Comparison of ENCODE assay signal across 12 cellular contexts in the genomic region with DNA sequence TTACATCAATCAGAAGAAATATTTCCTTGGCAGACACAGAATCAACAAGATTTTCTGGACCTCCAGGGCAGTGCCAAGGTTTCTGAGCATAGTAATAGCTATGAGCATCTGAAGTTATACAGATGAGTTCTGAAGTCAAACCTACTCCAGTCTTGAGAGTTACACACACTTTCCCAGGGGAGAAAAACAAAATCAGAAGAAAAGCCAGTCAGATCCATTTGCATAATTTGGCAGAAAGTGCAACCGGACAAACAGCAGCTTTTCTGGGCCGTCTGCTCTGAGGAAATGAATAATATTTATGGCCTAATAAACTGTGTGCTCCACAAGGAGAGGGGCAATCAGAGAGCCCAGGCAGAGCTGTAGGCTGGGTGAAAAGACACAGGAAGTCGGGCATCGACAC.
DNase-seq lines count a peak whose midpoint lies in the region; ATAC-seq and TF ChIP-seq lines count a peak whose summit lies in the region.
"Had no signal": no experiment of that assay in that cellular context is flagged by ENCODE, and none has a peak within 500 bp of the region (broad histone marks: within the 10 kb centered on the region; RNA-seq: fewer than 3 reads in every experiment).

No MANE protein-coding gene starts in this region.

- H2AFZ ChIP-seq in IMR-90 (replicated peaks; ENCODE audit: low read length, poor library complexity): no peak overlapping the region

- H3K36me3 Mint-ChIP-seq in activated T-cell treated with anti-CD3 and anti-CD28 coated beads, Interleukin-2, amount 50 U/mL, for 72 hours (ENCODE audit: insufficient read depth in 2 of 2): no peaks in the 10 kb centered on the region

- POLR2A ChIA-PET in IMR-90 (lab: Charles Lee; ENCODE audit: unreplicated experiment): no interaction called here

- peaks cover 52% of the 10 kb centered on the region for H3K9me1 ChIP-seq in IMR-90 (ENCODE audit: insufficient read depth, low read length)

- DNase-seq in IMR-90 (no peak), fibroblast of the aortic adventitia (ENCODE audit: low read depth) (peak; percentile 67), tibial artery (no peak), NCI-H510A treated with DMSO at 0.1 percent for 48 hours (lab: John Stamatoyannopoulos, UW) (no peak), T-helper 2 cell (no peak), T-helper 1 cell (no peak)
- no peak for DNase-seq in activated T-cell treated with anti-CD3 and anti-CD28 coated beads, Interleukin-2, amount 50 U/mL, for 72 hours
- DNase-seq: DMS153, MV-4-11, pancreas had no signal

- peak overlapping the region; percentile 93 for H3K23ac ChIP-seq in IMR-90 (ENCODE audit: low read depth, low read length)

- H3K27ac ChIP-seq in IMR-90 (ENCODE audit: insufficient read depth, low read length) (peak overlapping the region; percentile 75), tibial artery (peak overlapping the region; percentile 51 to 79)
- H3K27ac ChIP-seq: pancreas had no signal

- TF ChIP-seq RAD21 in IMR-90 (IDR thresholded peaks at IDR 0.05; ENCODE audit: low read length): no peak

- H3K27ac Mint-ChIP-seq in activated T-cell treated with anti-CD3 and anti-CD28 coated beads, Interleukin-2, amount 50 U/mL, for 72 hours: no peak overlapping the region
- H3K27ac Mint-ChIP-seq: activated T-helper 2 cell treated with anti-CD3 and anti-CD28 coated beads, Interferon-gamma antibody, Interleukin-2, Interleukin-4, amounts not matched to agents 10 μg/mL and 5 μg/mL and 100 μg/mL, durations not matched to agents 14 hours and 24 hours and 36 hours had no signal

- H3K9me3 Mint-ChIP-seq in activated T-cell treated with anti-CD3 and anti-CD28 coated beads, Interleukin-2, amount 50 U/mL, for 72 hours: no peaks in the 10 kb centered on the region
- H3K9me3 Mint-ChIP-seq: activated T-helper 2 cell treated with anti-CD3 and anti-CD28 coated beads, Interferon-gamma antibody, Interleukin-2, Interleukin-4, amounts not matched to agents 10 μg/mL and 5 μg/mL and 100 μg/mL, durations not matched to agents 14 hours and 24 hours and 36 hours had no signal

- no peaks in the 10 kb centered on the region for H3K9me3 ChIP-seq in IMR-90 (ENCODE audit: control insufficient read depth, insufficient read depth, low read length)
- H3K9me3 ChIP-seq in tibial artery: no peaks in the 10 kb centered on the region
- H3K9me3 ChIP-seq: pancreas had no signal

- TF ChIP-seq CTCF in IMR-90 (conservative IDR thresholded peaks at IDR 0.05; ENCODE audit: low read depth, low read length): no peak
- TF ChIP-seq CTCF in fibroblast of the aortic adventitia (IDR thresholded peaks at IDR 0.05; ENCODE audit: insufficient read depth, low read length): no peak
- no peak for TF ChIP-seq CTCF in tibial artery (IDR thresholded peaks at IDR 0.05)

- ATAC-seq in GM19324 (IDR thresholded peaks at IDR 0.05; ENCODE audit: low FRiP score, unreplicated experiment) (peak; percentile 35), IMR-90 (ENCODE audit: low read depth) (no peak)
- no peak for ATAC-seq in activated T-cell treated with anti-CD3 and anti-CD28 coated beads, Interleukin-2, amount 50 U/mL, for 72 hours (replicated peaks in 1 of 2)

- CTCF ChIA-PET in IMR-90 (lab: Yijun Ruan, JAX): interaction anchor here (1.1 to 1.2 kb wide), 2 partner anchors 10 to 139 kb away, joined by 3 read pairs; no protein-coding TSS in a partner anchor

- H3K36me3 ChIP-seq in IMR-90 (ENCODE audit: control insufficient read depth, insufficient read depth, low read length) (peaks cover 64% of the 10 kb centered on the region), tibial artery (peaks cover 36 to 61% (median 49%) of the 10 kb centered on the region in 3 donors)

- H3K4me1 ChIP-seq in IMR-90 (ENCODE audit: control insufficient read depth, insufficient read depth, low read length) (peaks cover 52% of the 10 kb centered on the region), tibial artery (peaks cover 0 to 63% (median 39%) of the 10 kb centered on the region in 4 donors)
- H3K4me1 ChIP-seq: pancreas had no signal

- H3K79me1 ChIP-seq in IMR-90 (ENCODE audit: low read depth in 1 of 2, low read length in 2 of 2): peaks cover 37 to 68% of the 10 kb centered on the region in 2 experiments

- H3K27me3 ChIP-seq in IMR-90 (ENCODE audit: control insufficient read depth, insufficient read depth, low read length) (no peaks in the 10 kb centered on the region), tibial artery (no peaks in the 10 kb centered on the region)
- H3K27me3 ChIP-seq: pancreas had no signal

- peak overlapping the region; percentile 12; the same call in 1 of the 2 replicates for H3K9ac ChIP-seq in IMR-90 (ENCODE audit: low read depth, low read length)

- H3K4ac ChIP-seq in IMR-90 (ENCODE audit: low read depth, low read length): peak overlapping the region; percentile 94

- H3K4me3 ChIP-seq in IMR-90 (ENCODE audit: insufficient read depth, low read depth, low read length) (no peak overlapping the region), fibroblast of the aortic adventitia (ENCODE audit: low read depth, low read length) (no peak overlapping the region), tibial artery (no peak overlapping the region)
- H3K4me3 ChIP-seq: pancreas had no signal

- H3K4me3 Mint-ChIP-seq in activated T-cell treated with anti-CD3 and anti-CD28 coated beads, Interleukin-2, amount 50 U/mL, for 72 hours: no peak overlapping the region

- no peak for TF ChIP-seq POLR2A in IMR-90 (IDR thresholded peaks at IDR 0.05; ENCODE audit: low read depth, low read length)

- H2BK15ac ChIP-seq in IMR-90 (ENCODE audit: low read depth, low read length): peak overlapping the region; percentile 97; the same call in 2 of the 3 replicates

- peak overlapping the region; percentile 95 for H4K91ac ChIP-seq in IMR-90 (ENCODE audit: insufficient read depth, low read depth, low read length)

- dilution Hi-C loops in IMR-90 (cut with HindIII; ENCODE audit: low sequenced_read_pairs, unreplicated experiment): no loop called here

- peak overlapping the region; percentile 81 for H2BK5ac ChIP-seq in IMR-90 (ENCODE audit: low read depth, low read length, poor library complexity, severe bottlenecking)

- 57% methylated on average over 4 of the region's 4 CpGs; no CpG with 5 or more reads in 1 of the 2 experiments for WGBS in IMR-90 (ENCODE audit: extremely low coverage in 2 of 2, insufficient read length in 1 of 2), 2 experiments

- H4K8ac ChIP-seq in IMR-90 (ENCODE audit: low read depth in 2 of 2, low read length in 2 of 2): peak overlapping the region; percentile 41 to 77

- peak overlapping the region; percentile 82 for H3K18ac ChIP-seq in IMR-90 (ENCODE audit: low read depth, low read length)

- intact Hi-C loops in IMR-90 (cut with micrococcal nuclease): loop anchor here (5.0 kb wide), 2 partner anchors 433 to 462 kb away; no protein-coding TSS in a partner anchor
- intact Hi-C loops in tibial artery (cut with DNase I; ENCODE audit: low total_unique reads): no loop called here

- H3K4me1 Mint-ChIP-seq in activated T-cell treated with anti-CD3 and anti-CD28 coated beads, Interleukin-2, amount 50 U/mL, for 72 hours (ENCODE audit: low read depth): no peaks in the 10 kb centered on the region

- no TSS peak for BruUV-seq in IMR-90 (replicated peaks; lab: Mats Ljungman, UMichigan)

- in situ Hi-C loops in IMR-90 (cut with MboI; ENCODE audit: low sequenced_read_pairs): no loop called here

- H2BK20ac ChIP-seq in IMR-90 (ENCODE audit: low read depth, low read length): peak overlapping the region; percentile 88

- H2AK9ac ChIP-seq in IMR-90 (replicated peaks; ENCODE audit: low read depth, low read length, poor library complexity): no peak overlapping the region

- H4K5ac ChIP-seq in IMR-90 (ENCODE audit: low read depth, low read length): peak overlapping the region; percentile 85

- H4K20me1 ChIP-seq in IMR-90 (ENCODE audit: insufficient read depth, low read length): peaks cover 11% of the 10 kb centered on the region; the same call in 1 of the 2 replicates

- no peak overlapping the region for H3K4me2 ChIP-seq in IMR-90 (ENCODE audit: low read depth, low read length)

- peak overlapping the region; percentile 88 for H3K14ac ChIP-seq in IMR-90 (replicated peaks; ENCODE audit: low read depth, low read length)

- peaks cover 29% of the 10 kb centered on the region for H3K27me3 Mint-ChIP-seq in activated T-cell treated with anti-CD3 and anti-CD28 coated beads, Interleukin-2, amount 50 U/mL, for 72 hours (ENCODE audit: low read depth)

- peak overlapping the region; percentile 72; the same call in 1 of the 2 replicates for H3K56ac ChIP-seq in IMR-90 (ENCODE audit: extremely low read depth, insufficient read depth, low read length)

- peak overlapping the region; percentile 89 for H2BK120ac ChIP-seq in IMR-90 (ENCODE audit: low read depth, low read length)

- H2AK5ac ChIP-seq in IMR-90 (ENCODE audit: low read depth, low read length): peak overlapping the region; percentile 97

TF ChIP-seq in IMR-90, 13 proteins besides CTCF, POLR2A, EP300 and RAD21 (continues in another document):
- TF ChIP-seq RCOR1 (IDR thresholded peaks at IDR 0.05; ENCODE audit: insufficient replicate concordance, low read length): no peak
- TF ChIP-seq MAZ (IDR thresholded peaks at IDR 0.05; ENCODE audit: borderline replicate concordance, low read depth, low read length): no peak
- no peak for TF ChIP-seq NFE2L2 (IDR thresholded peaks at IDR 0.05; ENCODE audit: low read depth, low read length)
- TF ChIP-seq, protein P1, sequence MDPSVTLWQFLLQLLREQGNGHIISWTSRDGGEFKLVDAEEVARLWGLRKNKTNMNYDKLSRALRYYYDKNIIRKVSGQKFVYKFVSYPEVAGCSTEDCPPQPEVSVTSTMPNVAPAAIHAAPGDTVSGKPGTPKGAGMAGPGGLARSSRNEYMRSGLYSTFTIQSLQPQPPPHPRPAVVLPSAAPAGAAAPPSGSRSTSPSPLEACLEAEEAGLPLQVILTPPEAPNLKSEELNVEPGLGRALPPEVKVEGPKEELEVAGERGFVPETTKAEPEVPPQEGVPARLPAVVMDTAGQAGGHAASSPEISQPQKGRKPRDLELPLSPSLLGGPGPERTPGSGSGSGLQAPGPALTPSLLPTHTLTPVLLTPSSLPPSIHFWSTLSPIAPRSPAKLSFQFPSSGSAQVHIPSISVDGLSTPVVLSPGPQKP (IDR thresholded peaks at IDR 0.05; ENCODE audit: borderline replicate concordance, low read depth, low read length): no peak
- no peak for TF ChIP-seq SMC3 (IDR thresholded peaks at IDR 0.05; ENCODE audit: low read depth, low read length)
- no peak for TF ChIP-seq MAFK (IDR thresholded peaks at IDR 0.05; ENCODE audit: low read depth, low read length)
- no peak for TF ChIP-seq CHD1 (IDR thresholded peaks at IDR 0.05; ENCODE audit: low read depth, low read length)
- no peak for TF ChIP-seq FOS (IDR thresholded peaks at IDR 0.05; ENCODE audit: low read depth, low read length)
- no peak for TF ChIP-seq RFX5 (IDR thresholded peaks at IDR 0.05; ENCODE audit: low read depth, low read length)
- TF ChIP-seq CEBPB (IDR thresholded peaks at IDR 0.05; ENCODE audit: low read depth, low read length): no peak
